1 cellular context compared by ENCODE assay signal in the genomic region with DNA sequence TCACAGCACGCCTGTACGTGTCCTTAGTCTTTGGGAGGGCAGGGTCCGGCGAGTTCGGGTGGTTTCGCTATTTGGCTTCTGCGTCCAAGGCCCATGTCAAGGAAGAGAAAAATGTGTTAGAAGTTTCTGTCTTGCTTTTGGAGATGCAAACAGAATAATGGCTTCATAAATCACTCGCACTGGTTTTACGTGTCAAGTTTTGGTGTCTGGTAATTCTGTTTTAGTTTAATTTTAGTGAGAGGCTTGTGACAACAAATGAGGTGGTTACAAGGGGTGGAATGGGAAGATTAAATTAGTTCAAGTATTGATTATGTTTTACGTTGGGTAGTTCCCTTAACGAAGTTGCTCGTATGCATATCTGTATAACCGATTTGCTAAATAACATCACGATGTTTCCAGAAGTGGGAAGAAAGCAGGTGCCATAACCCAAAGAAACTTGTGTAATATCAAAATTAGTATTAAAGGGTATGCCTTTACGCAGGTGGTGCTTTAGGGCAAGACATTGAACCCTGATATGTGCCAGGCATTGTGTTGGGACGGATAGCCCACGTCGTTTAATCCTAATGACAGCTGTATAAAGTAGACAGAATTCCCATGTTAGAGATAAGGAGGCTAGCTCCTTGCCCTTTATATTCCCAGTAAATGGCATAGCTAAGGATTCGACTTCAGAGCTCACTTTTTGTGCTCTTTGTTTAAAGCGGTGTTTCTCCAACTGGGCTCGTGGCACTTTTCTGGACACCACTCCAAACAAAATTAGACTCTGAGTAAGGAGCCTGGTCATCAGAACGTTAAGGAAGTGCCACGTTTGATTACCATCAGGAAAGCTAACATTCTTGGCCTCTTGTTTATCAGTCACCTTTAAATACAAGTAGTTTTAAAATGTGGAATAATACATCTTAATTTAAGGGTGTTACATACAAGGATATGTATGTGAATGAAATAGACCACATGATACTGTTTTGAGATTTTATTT.
TF ChIP-seq lines count a peak whose summit lies in the region.

No MANE protein-coding gene starts in this region.

TF ChIP-seq in IMR-90, 13 proteins besides CTCF, POLR2A, EP300 and RAD21 (continued from another document):
- TF ChIP-seq BHLHE40 (IDR thresholded peaks at IDR 0.05; ENCODE audit: low read depth, low read length) = no peak
- TF ChIP-seq MAFK (IDR thresholded peaks at IDR 0.05; ENCODE audit: low read depth, low read length) = no peak
TF ChIP-seq in IMR-90: peak in this region for 0.
